In genomic region chr4:35461931-35462659, GRCh38 we compare ENCODE assay signal across 1 cellular context.
TF ChIP-seq lines count a peak whose summit lies in the region.

No MANE protein-coding gene starts in this region.

TF ChIP-seq in WTC11, 78 proteins besides CTCF, POLR2A, EP300 and RAD21 (continued from another document):
- TF ChIP-seq ZBTB43 (CRISPR knock-in tag; IDR thresholded peaks at IDR 0.05) (no peak), ATF2 (CRISPR knock-in tag; IDR thresholded peaks at IDR 0.05; ENCODE audit: borderline replicate concordance, low read depth) (no peak), SMAD3 (CRISPR knock-in tag; IDR thresholded peaks at IDR 0.05; ENCODE audit: borderline replicate concordance) (no peak), ARID4B (CRISPR knock-in tag; IDR thresholded peaks at IDR 0.05; ENCODE audit: borderline replicate concordance) (no peak), MLX (CRISPR knock-in tag; IDR thresholded peaks at IDR 0.05) (no peak), AFF4 (CRISPR knock-in tag; IDR thresholded peaks at IDR 0.05; ENCODE audit: borderline replicate concordance) (no peak)
- TF ChIP-seq, protein P1, sequence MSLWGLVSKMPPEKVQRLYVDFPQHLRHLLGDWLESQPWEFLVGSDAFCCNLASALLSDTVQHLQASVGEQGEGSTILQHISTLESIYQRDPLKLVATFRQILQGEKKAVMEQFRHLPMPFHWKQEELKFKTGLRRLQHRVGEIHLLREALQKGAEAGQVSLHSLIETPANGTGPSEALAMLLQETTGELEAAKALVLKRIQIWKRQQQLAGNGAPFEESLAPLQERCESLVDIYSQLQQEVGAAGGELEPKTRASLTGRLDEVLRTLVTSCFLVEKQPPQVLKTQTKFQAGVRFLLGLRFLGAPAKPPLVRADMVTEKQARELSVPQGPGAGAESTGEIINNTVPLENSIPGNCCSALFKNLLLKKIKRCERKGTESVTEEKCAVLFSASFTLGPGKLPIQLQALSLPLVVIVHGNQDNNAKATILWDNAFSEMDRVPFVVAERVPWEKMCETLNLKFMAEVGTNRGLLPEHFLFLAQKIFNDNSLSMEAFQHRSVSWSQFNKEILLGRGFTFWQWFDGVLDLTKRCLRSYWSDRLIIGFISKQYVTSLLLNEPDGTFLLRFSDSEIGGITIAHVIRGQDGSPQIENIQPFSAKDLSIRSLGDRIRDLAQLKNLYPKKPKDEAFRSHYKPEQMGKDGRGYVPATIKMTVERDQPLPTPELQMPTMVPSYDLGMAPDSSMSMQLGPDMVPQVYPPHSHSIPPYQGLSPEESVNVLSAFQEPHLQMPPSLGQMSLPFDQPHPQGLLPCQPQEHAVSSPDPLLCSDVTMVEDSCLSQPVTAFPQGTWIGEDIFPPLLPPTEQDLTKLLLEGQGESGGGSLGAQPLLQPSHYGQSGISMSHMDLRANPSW (CRISPR knock-in tag; conservative IDR thresholded peaks at IDR 0.05; ENCODE audit: low read depth): no peak
